18 cellular contexts compared by ENCODE assay signal in the genomic region with DNA sequence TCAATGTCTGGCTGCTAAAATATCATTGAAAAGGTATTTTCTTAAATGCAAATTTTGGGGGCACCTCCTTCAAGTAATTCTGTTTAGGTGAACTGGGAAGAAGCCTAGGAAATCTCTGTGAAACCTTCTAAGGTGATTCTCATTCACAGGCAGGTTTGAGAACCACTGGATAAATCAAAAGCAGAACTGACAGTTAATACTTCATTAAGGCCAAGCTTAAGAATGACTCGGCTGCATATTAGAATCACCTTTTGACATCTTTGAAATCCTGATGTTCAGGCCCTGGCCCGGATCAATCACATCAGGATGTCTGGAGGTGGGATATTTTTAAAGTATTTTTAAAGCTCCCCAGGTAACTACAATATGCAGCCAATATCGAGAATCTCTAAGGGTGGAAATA. TPM values are rescaled to one million over a fixed set of nuclear protein-coding genes. Genes with fewer than 3 reads are reported as not detected.
DNase-seq lines count a peak whose midpoint lies in the region; ATAC-seq, FAIRE-seq and TF ChIP-seq lines count a peak whose summit lies in the region.
"Had no signal": no experiment of that assay in that cellular context is flagged by ENCODE, and none has a peak within 500 bp of the region (broad histone marks: within the 10 kb centered on the region; RNA-seq: fewer than 3 reads in every experiment).

No MANE protein-coding gene starts in this region.

- no peak for TF ChIP-seq POLR2A in GM12891 (IDR thresholded peaks at IDR 0.05; ENCODE audit: low read depth, low read length)

- ATAC-seq in GM21423 (IDR thresholded peaks at IDR 0.05; ENCODE audit: unreplicated experiment), result peak; percentile 78
- peak; percentile 93 for ATAC-seq in HG02852 (IDR thresholded peaks at IDR 0.05; ENCODE audit: unreplicated experiment)
- ATAC-seq in HG03469 (IDR thresholded peaks at IDR 0.05; ENCODE audit: unreplicated experiment), result peak; percentile 78
- ATAC-seq in esophagus mucosa, result no peak
- no peak for ATAC-seq in stimulated activated effector memory CD8-positive, alpha-beta T cell treated with anti-CD3 and anti-CD28 coated beads, Interleukin-12 subunit alpha, Interleukin-12 subunit beta, amount 100 ng/mL, for 72 hours
- ATAC-seq: T-helper 17 cell had no signal

- H3K9me3 Mint-ChIP-seq in stimulated activated effector memory CD8-positive, alpha-beta T cell treated with anti-CD3 and anti-CD28 coated beads, Interleukin-12 subunit alpha, Interleukin-12 subunit beta, amount 100 ng/mL, for 72 hours, result no peaks in the 10 kb centered on the region

- FAIRE-seq in GM12891 (lab: Jason Lieb, UNC), result no peak
- FAIRE-seq: H1 had no signal

- H3K4me3 Mint-ChIP-seq in stimulated activated effector memory CD8-positive, alpha-beta T cell treated with anti-CD3 and anti-CD28 coated beads, Interleukin-12 subunit alpha, Interleukin-12 subunit beta, amount 100 ng/mL, for 72 hours, result no peak overlapping the region
- H3K4me3 Mint-ChIP-seq: T-helper 17 cell had no signal

- DNase-seq in GM12891 (ENCODE audit: insufficient read length, low spot score) (peak; percentile 7), AML-193 (lab: John Stamatoyannopoulos, UW) (no peak), NCI-H446 (lab: John Stamatoyannopoulos, UW) (no peak)
- DNase-seq in stimulated activated effector memory CD8-positive, alpha-beta T cell treated with anti-CD3 and anti-CD28 coated beads, Interleukin-12 subunit alpha, Interleukin-12 subunit beta, amount 100 ng/mL, for 72 hours (ENCODE audit: low spot score in 2 of 2), result no peak
- DNase-seq: 8988T, C1 segment of cervical spinal cord, DMS 273 treated with DMSO at 0.1 percent for 48 hours, NCI-H1436, NCI-H2029 treated with DMSO at 0.1 percent for 48 hours, NCI-H510A treated with DMSO at 0.1 percent for 48 hours, SIG-M5, T-helper 17 cell had no signal

- H3K27ac Mint-ChIP-seq in stimulated activated effector memory CD8-positive, alpha-beta T cell treated with anti-CD3 and anti-CD28 coated beads, Interleukin-12 subunit alpha, Interleukin-12 subunit beta, amount 100 ng/mL, for 72 hours, result no peak overlapping the region
- H3K27ac Mint-ChIP-seq: T-helper 17 cell had no signal

- no peaks in the 10 kb centered on the region for H3K4me1 Mint-ChIP-seq in stimulated activated effector memory CD8-positive, alpha-beta T cell treated with anti-CD3 and anti-CD28 coated beads, Interleukin-12 subunit alpha, Interleukin-12 subunit beta, amount 100 ng/mL, for 72 hours
- H3K4me1 Mint-ChIP-seq: T-helper 17 cell had no signal

- H3K36me3 Mint-ChIP-seq in stimulated activated effector memory CD8-positive, alpha-beta T cell treated with anti-CD3 and anti-CD28 coated beads, Interleukin-12 subunit alpha, Interleukin-12 subunit beta, amount 100 ng/mL, for 72 hours, result no peaks in the 10 kb centered on the region

TF ChIP-seq in GM12891, 5 proteins besides CTCF, POLR2A, EP300 and RAD21:
- peak; percentile 91 for TF ChIP-seq SPI1 (IDR thresholded peaks at IDR 0.05; ENCODE audit: low read depth, low read length)
- TF ChIP-seq TAF1 (IDR thresholded peaks at IDR 0.05; ENCODE audit: low read depth, low read length), result no peak

RNA-seq across cellular contexts. Expression of gene FKBP1C, which starts 50.6 kb away (rescaled TPM):
- 0.81 TPM for polyA plus RNA-seq in GM12891 (2012; ENCODE audit: low read depth, missing spikeins)
- not detected for total RNA-seq in esophagus mucosa
- total RNA-seq: Daoy, T-helper 17 cell had no signal

RNA-seq across cellular contexts. Expression of gene LGSN, which starts 58.0 kb away (rescaled TPM):
- not detected for polyA plus RNA-seq in GM12891 (2012; ENCODE audit: low read depth, missing spikeins)
- not detected for total RNA-seq in esophagus mucosa
- total RNA-seq: H1, T-helper 17 cell had no signal

Comparison
In these comparisons a context has a peak if more than half of its experiments do, and no peak if none do; other contexts are left out.
1. ATAC-seq: peak in GM21423 (single experiment), HG02852 (single experiment) and HG03469 (single experiment); none in esophagus mucosa (single experiment) and stimulated activated effector memory CD8-positive, alpha-beta T cell treated with anti-CD3 and anti-CD28 coated beads, Interleukin-12 subunit alpha, Interleukin-12 subunit beta, amount 100 ng/mL, for 72 hours (single experiment).